In genomic region chr9:136399176-136400037, GRCh38 we compare ENCODE assay signal across 8 cellular contexts. TPM values are rescaled to one million over a fixed set of nuclear protein-coding genes. Genes with fewer than 3 reads are reported as not detected.
A peak's percentile ranks its signal among the peaks of the same experiment; 100 is the strongest.
DNase-seq lines count a peak whose midpoint lies in the region; ATAC-seq and TF ChIP-seq lines count a peak whose summit lies in the region.

No MANE protein-coding gene starts in this region.

- DNase-seq in DMS 273 (lab: John Stamatoyannopoulos, UW; ENCODE audit: unreplicated experiment) (peak; percentile 69), DMS 273 treated with DMSO at 0.1 percent for 48 hours (lab: John Stamatoyannopoulos, UW) (no peak), chondrocyte (ENCODE audit: low spot score) (peak; percentile 79), lung (ENCODE audit: low spot score) (no peak)
- DNase-seq in T-helper 2 cell treated with Interferon-gamma antibody and Interleukin-4, amounts not matched to agents 5 μg/mL and 100 μg/mL, for 36 hours (ENCODE audit: low spot score), result peak; percentile 51

- peak overlapping the region; percentile 44 for H3K27ac Mint-ChIP-seq in T-helper 2 cell treated with Interferon-gamma antibody and Interleukin-4, amounts not matched to agents 5 μg/mL and 100 μg/mL, for 36 hours
- H3K27ac Mint-ChIP-seq in chondrocyte (ENCODE audit: unreplicated experiment), result peak overlapping the region; percentile 63

- TF ChIP-seq CTCF in chondrocyte (IDR thresholded peaks at IDR 0.05), result no peak
- TF ChIP-seq CTCF in lung (IDR thresholded peaks at IDR 0.05; ENCODE audit: control extremely low read depth, extremely low read depth), result no peak

- peak overlapping the region; percentile 68 to 96 (median 83) for H3K9ac ChIP-seq in subcutaneous abdominal adipose tissue (ENCODE audit: low read length in 5 of 5)

- peaks cover 34% of the 10 kb centered on the region for H3K36me3 Mint-ChIP-seq in T-helper 2 cell treated with Interferon-gamma antibody and Interleukin-4, amounts not matched to agents 5 μg/mL and 100 μg/mL, for 36 hours (ENCODE audit: low read depth)
- H3K36me3 Mint-ChIP-seq in chondrocyte (ENCODE audit: low read depth), result peaks cover 8% of the 10 kb centered on the region

- H3K36me3 ChIP-seq in lung (ENCODE audit: control insufficient read depth in 2 of 2, insufficient read depth in 2 of 2, low read length in 2 of 2), result peaks cover 3 to 38% of the 10 kb centered on the region in 2 donors
- H3K36me3 ChIP-seq in subcutaneous abdominal adipose tissue (ENCODE audit: control insufficient read depth in 5 of 5, insufficient read depth in 5 of 5, low read length in 5 of 5), result peaks cover 0 to 57% (median 44%) of the 10 kb centered on the region in 5 donors

- peak; percentile 27 for ATAC-seq in HG03066 (IDR thresholded peaks at IDR 0.05; ENCODE audit: low read depth, unreplicated experiment)
- no peak for ATAC-seq in lung (ENCODE audit: insufficient read depth, low FRiP score)
- no peak for ATAC-seq in GM21526 (IDR thresholded peaks at IDR 0.05; ENCODE audit: low FRiP score, unreplicated experiment)

- H3K4me3 ChIP-seq in lung (peak overlapping the region; percentile 93), subcutaneous abdominal adipose tissue (ENCODE audit: low read depth in 1 of 5, low read length in 5 of 5) (peak overlapping the region; percentile 54 to 91 (median 75))

- H3K27me3 ChIP-seq in lung (ENCODE audit: control insufficient read depth, insufficient read depth), result no peaks in the 10 kb centered on the region
- H3K27me3 ChIP-seq in subcutaneous abdominal adipose tissue (ENCODE audit: control insufficient read depth in 5 of 5, insufficient read depth in 4 of 5, low read length in 5 of 5), result no peaks in the 10 kb centered on the region

- no peaks in the 10 kb centered on the region for H3K27me3 Mint-ChIP-seq in T-helper 2 cell treated with Interferon-gamma antibody and Interleukin-4, amounts not matched to agents 5 μg/mL and 100 μg/mL, for 36 hours (ENCODE audit: low read depth)
- H3K27me3 Mint-ChIP-seq in chondrocyte (ENCODE audit: low read depth), result no peaks in the 10 kb centered on the region

- no peaks in the 10 kb centered on the region for H3K9me3 Mint-ChIP-seq in T-helper 2 cell treated with Interferon-gamma antibody and Interleukin-4, amounts not matched to agents 5 μg/mL and 100 μg/mL, for 36 hours
- no peaks in the 10 kb centered on the region for H3K9me3 Mint-ChIP-seq in chondrocyte (ENCODE audit: low read depth)

- H3K9me3 ChIP-seq in lung (ENCODE audit: control insufficient read depth in 2 of 2, insufficient read depth in 1 of 2, low read length in 1 of 2) (no peaks in the 10 kb centered on the region), subcutaneous abdominal adipose tissue (ENCODE audit: control insufficient read depth in 5 of 5, low read length in 5 of 5) (no peaks in the 10 kb centered on the region)

- H3K4me1 ChIP-seq in lung (ENCODE audit: control insufficient read depth in 2 of 2, insufficient read depth in 2 of 2, low read length in 2 of 2) (peaks cover 3 to 9% of the 10 kb centered on the region in 2 donors), subcutaneous abdominal adipose tissue (ENCODE audit: control insufficient read depth in 5 of 5, insufficient read depth in 5 of 5, low read length in 5 of 5) (peaks cover 5 to 24% (median 21%) of the 10 kb centered on the region in 5 donors)

- WGBS in lung, 2 donors, result 2 to 4% methylated on average over 61 to 67 of the region's 67 CpGs

- H3K4me1 Mint-ChIP-seq in T-helper 2 cell treated with Interferon-gamma antibody and Interleukin-4, amounts not matched to agents 5 μg/mL and 100 μg/mL, for 36 hours (ENCODE audit: low read depth), result peaks cover 28% of the 10 kb centered on the region
- peaks cover 17% of the 10 kb centered on the region for H3K4me1 Mint-ChIP-seq in chondrocyte (ENCODE audit: low read depth)

- H3K4me3 Mint-ChIP-seq in T-helper 2 cell treated with Interferon-gamma antibody and Interleukin-4, amounts not matched to agents 5 μg/mL and 100 μg/mL, for 36 hours, result peak overlapping the region; percentile 82
- peak overlapping the region; percentile 84 for H3K4me3 Mint-ChIP-seq in chondrocyte (ENCODE audit: unreplicated experiment)

- H3K27ac ChIP-seq in lung (ENCODE audit: low read depth in 1 of 2, low read length in 1 of 2) (peak overlapping the region; percentile 54 to 57), subcutaneous abdominal adipose tissue (ENCODE audit: low read depth, low read length) (no peak overlapping the region)

RNA-seq across cellular contexts. Expression of gene SNAPC4, which starts 0.6 kb away (rescaled TPM):
- total RNA-seq in chondrocyte, result 7.6 to 8.4 TPM (median 7.9 TPM) in 3 replicates
- total RNA-seq in lung, result 10 to 100 TPM; 12.3 to 12.4 TPM
- 1 to 10 TPM; 6.8 to 7.3 TPM for polyA plus RNA-seq in lung

RNA-seq across cellular contexts. Expression of gene ENTR1, which starts 11.0 kb away (rescaled TPM):
- total RNA-seq in chondrocyte (49.6 to 52.9 TPM (median 52.5 TPM) in 3 replicates), lung (10 to 100 TPM; 25.5 to 48.4 TPM)
- 10 to 100 TPM; 30.8 to 44.6 TPM for polyA plus RNA-seq in lung

RNA-seq across cellular contexts. Expression of gene PMPCA, which starts 11.1 kb away (rescaled TPM):
- 42.5 to 64.8 TPM (median 43.9 TPM) in 3 replicates for total RNA-seq in chondrocyte
- total RNA-seq in lung, result 10 to 100 TPM; 26.5 to 44.0 TPM
- polyA plus RNA-seq in lung, result 10 to 100 TPM; 36.9 to 46.7 TPM

RNA-seq across cellular contexts. Expression of gene CARD9, which starts 25.9 kb away (rescaled TPM):
- total RNA-seq in chondrocyte, result 0.22 to 2.4 TPM (median 1.9 TPM) in 3 replicates
- total RNA-seq in lung, result 10 to 100 TPM in 1 of 2 donors, 1 to 10 TPM in 1; 3.8 to 15.2 TPM
- polyA plus RNA-seq in lung, result 10 to 100 TPM in 1 of 2 donors, 1 to 10 TPM in 1; 7.9 to 16.0 TPM

RNA-seq across cellular contexts. Expression of gene DNLZ, which starts 35.9 kb away (rescaled TPM):
- 16.4 to 19.9 TPM (median 17.7 TPM) in 3 replicates for total RNA-seq in chondrocyte
- total RNA-seq in lung, result 10 to 100 TPM in 1 of 2 donors, 1 to 10 TPM in 1; 7.7 to 34.3 TPM
- 10 to 100 TPM; 13.1 to 20.6 TPM for polyA plus RNA-seq in lung

Comparison
In these comparisons a context has a peak if more than half of its experiments do, and no peak if none do; other contexts are left out.
1. DNase-seq: peak in DMS 273 (single experiment), T-helper 2 cell treated with Interferon-gamma antibody and Interleukin-4, amounts not matched to agents 5 μg/mL and 100 μg/mL, for 36 hours (single experiment) and chondrocyte (single experiment); none in DMS 273 treated with DMSO at 0.1 percent for 48 hours (single experiment) and lung (single experiment).